19 cellular contexts compared by ENCODE assay signal in the genomic region with DNA sequence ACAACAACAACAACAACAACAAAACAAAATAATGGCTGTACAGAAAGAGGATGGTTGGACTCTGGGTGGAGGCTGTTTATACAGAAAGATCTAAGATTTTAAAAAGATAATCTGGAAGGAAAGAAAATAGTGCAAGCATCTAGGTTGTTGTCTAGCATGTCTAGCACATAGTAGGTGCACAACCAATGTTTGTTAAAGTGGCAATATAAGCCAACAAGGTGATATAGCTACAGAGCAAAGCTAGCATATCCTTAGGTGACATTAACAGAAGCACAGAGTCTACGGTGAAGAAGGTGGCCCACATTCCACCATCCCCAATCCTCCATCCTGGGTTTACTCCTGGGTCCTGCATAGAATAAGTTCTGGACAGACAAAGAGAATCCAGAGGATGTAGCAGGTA. TPM values are rescaled to one million over a fixed set of nuclear protein-coding genes. Genes with fewer than 3 reads are reported as not detected.
DNase-seq lines count a peak whose midpoint lies in the region; ATAC-seq, FAIRE-seq and TF ChIP-seq lines count a peak whose summit lies in the region.
"Had no signal": no experiment of that assay in that cellular context is flagged by ENCODE, and none has a peak within 500 bp of the region (broad histone marks: within the 10 kb centered on the region; RNA-seq: fewer than 3 reads in every experiment).

No MANE protein-coding gene starts in this region.

- intact Hi-C loops in HepG2 (cut with micrococcal nuclease; ENCODE audit: unreplicated experiment) (no loop called here), right lobe of liver (cut with DNase I) (no loop called here), K562 (cut with micrococcal nuclease) (no loop called here)

- TF ChIP-seq POLR2A in HepG2 (IDR thresholded peaks at IDR 0.05; ENCODE audit: insufficient read depth in 1 of 2, low read depth in 2 of 2, low read length in 2 of 2), result no peak
- no peak for TF ChIP-seq POLR2A in right lobe of liver (IDR thresholded peaks at IDR 0.05)
- TF ChIP-seq POLR2A in K562 (conservative IDR thresholded peaks at IDR 0.05), result no peak

- FAIRE-seq in HepG2 (lab: Jason Lieb, UNC), result no peak
- no peak for FAIRE-seq in K562 (lab: Jason Lieb, UNC)
- peak; percentile 48 for FAIRE-seq in keratinocyte (lab: Jason Lieb, UNC)
- FAIRE-seq: GM12892, GM19239 had no signal

- H3K9me3 ChIP-seq in HepG2 (ENCODE audit: low read length) (no peaks in the 10 kb centered on the region), right lobe of liver (no peaks in the 10 kb centered on the region), K562 (replicated peaks; ENCODE audit: control insufficient read depth, insufficient read depth, low read depth, low read length) (no peaks in the 10 kb centered on the region), keratinocyte (ENCODE audit: control insufficient read depth, low read depth, low read length) (no peaks in the 10 kb centered on the region)
- H3K9me3 ChIP-seq: Caco-2 had no signal

- POLR2A ChIA-PET in HepG2 (lab: Yijun Ruan, JAX) (no interaction called here), K562 (lab: Yijun Ruan, JAX) (interaction anchor here (0.7 to 1.3 kb wide), 2 partner anchors 10 to 1120 kb away, joined by 3 read pairs; no protein-coding TSS in a partner anchor)

- no peak overlapping the region for H3K4me2 ChIP-seq in HepG2 (ENCODE audit: low read depth, low read length)
- H3K4me2 ChIP-seq in K562 (ENCODE audit: insufficient read depth, low read length), result no peak overlapping the region
- H3K4me2 ChIP-seq in keratinocyte (ENCODE audit: control insufficient read depth, extremely low read depth, insufficient read depth, low read depth, low read length), result peak overlapping the region; percentile 33

- in situ Hi-C loops in HepG2 (cut with HindIII; ENCODE audit: extremely low pct_ligation_motif_present, low pct_unique_long_range_greater_than_20kb) (no loop called here), K562 (cut with MboI) (no loop called here)

- H3K27me3 ChIP-seq in HepG2 (ENCODE audit: control insufficient read depth in 1 of 2, insufficient read depth in 2 of 2, low read length in 2 of 2) (no peaks in the 10 kb centered on the region), right lobe of liver (no peaks in the 10 kb centered on the region), K562 (ENCODE audit: control insufficient read depth in 2 of 2, insufficient read depth in 2 of 2, low read length in 2 of 2) (no peaks in the 10 kb centered on the region; a peak in 2 of 5 replicates), keratinocyte (ENCODE audit: control insufficient read depth, extremely low read depth, insufficient read depth, low read length) (no peaks in the 10 kb centered on the region)

- no peak for TF ChIP-seq RAD21 in HepG2 (CRISPR knock-in tag; IDR thresholded peaks at IDR 0.05)
- TF ChIP-seq RAD21 in K562 (CRISPR knock-in tag; conservative IDR thresholded peaks at IDR 0.05 in 1 of 2, IDR thresholded peaks at IDR 0.05 in 1 of 2), result no peak

- TF ChIP-seq CTCF in HepG2 (CRISPR knock-in tag; IDR thresholded peaks at IDR 0.05) (no peak), right lobe of liver (IDR thresholded peaks at IDR 0.05) (no peak), K562 (IDR thresholded peaks at IDR 0.05 in 2 of 3, conservative IDR thresholded peaks at IDR 0.05 in 1 of 3; ENCODE audit: insufficient read depth in 2 of 3, low read depth in 1 of 3, low read length in 3 of 3) (no peak), keratinocyte (optimal IDR thresholded peaks at IDR 0.05 in 1 of 3, IDR thresholded peaks at IDR 0.05 in 1 of 3, conservative IDR thresholded peaks at IDR 0.05 in 1 of 3; ENCODE audit: extremely low read depth in 1 of 3, insufficient read depth in 2 of 3, low read length in 3 of 3) (no peak), omental fat pad (IDR thresholded peaks at IDR 0.05) (no peak)

- no peak overlapping the region for H2AFZ ChIP-seq in HepG2 (ENCODE audit: low read length)
- H2AFZ ChIP-seq in K562 (ENCODE audit: low read depth, low read length), result no peak overlapping the region
- no peak overlapping the region for H2AFZ ChIP-seq in keratinocyte (ENCODE audit: control insufficient read depth, low read length)

- DNase-seq in HepG2 (ENCODE audit: low spot score), result no peak
- DNase-seq in right lobe of liver, result no peak
- DNase-seq in K562 (ENCODE audit: extremely low read depth in 1 of 4, low spot score in 3 of 4), result no peak
- no peak for DNase-seq in keratinocyte (ENCODE audit: low read depth, low spot score)
- no peak for DNase-seq in omental fat pad (ENCODE audit: low spot score)
- DNase-seq in retina, result no peak
- DNase-seq: 8988T; Caco-2; CD8-positive, alpha-beta memory T cell; DND-41; GDM1; GOT3; H9 had no signal

- dilution Hi-C loops in keratinocyte (cut with MboI; ENCODE audit: extremely low pct_ligation_motif_present, low sequenced_read_pairs), result no loop called here

- H3K4me1 ChIP-seq in HepG2 (ENCODE audit: insufficient read depth, low read length) (peaks cover 43% of the 10 kb centered on the region), right lobe of liver (no peaks in the 10 kb centered on the region), K562 (replicated peaks in 1 of 2; ENCODE audit: control insufficient read depth in 2 of 2, insufficient read depth in 2 of 2, low read length in 2 of 2) (peaks cover 7 to 31% of the 10 kb centered on the region in 2 experiments), keratinocyte (ENCODE audit: control insufficient read depth, extremely low read depth, insufficient read depth, low read length) (peaks cover 69% of the 10 kb centered on the region)

- no peak for TF ChIP-seq EP300 in HepG2 (IDR thresholded peaks at IDR 0.05; ENCODE audit: low read depth in 2 of 2, low read length in 2 of 2)
- no peak for TF ChIP-seq EP300 in HepG2 (CRISPR knock-in tag; IDR thresholded peaks at IDR 0.05; ENCODE audit: borderline replicate concordance)
- no peak for TF ChIP-seq EP300 in K562 (IDR thresholded peaks at IDR 0.05; ENCODE audit: low read length)

- BruUV-seq in HepG2 (replicated peaks; lab: Mats Ljungman, UMichigan) (no TSS peak), K562 (replicated peaks; lab: Mats Ljungman, UMichigan) (no TSS peak)

- ATAC-seq in HepG2, result no peak; the same call in 2 of the 3 replicates
- ATAC-seq in right lobe of liver, result no peak
- ATAC-seq in K562, result no peak; the same call in 2 of the 3 replicates
- no peak for ATAC-seq in omental fat pad (ENCODE audit: low FRiP score)
- no peak for ATAC-seq in GM18909 (IDR thresholded peaks at IDR 0.05; ENCODE audit: poor library complexity, unreplicated experiment)

- H3K79me2 ChIP-seq in HepG2 (ENCODE audit: insufficient read depth, low read length), result no peaks in the 10 kb centered on the region
- H3K79me2 ChIP-seq in K562 (ENCODE audit: control insufficient read depth, insufficient read depth, low read length), result no peaks in the 10 kb centered on the region
- peaks cover 91% of the 10 kb centered on the region for H3K79me2 ChIP-seq in keratinocyte (ENCODE audit: control insufficient read depth, insufficient read depth, low read length)

- H3K9me1 ChIP-seq in K562 (ENCODE audit: control insufficient read depth, insufficient read depth, low read length) (no peaks in the 10 kb centered on the region), keratinocyte (ENCODE audit: control insufficient read depth, extremely low read depth, insufficient read depth, low read length) (peaks cover 20% of the 10 kb centered on the region)

- H3K36me3 ChIP-seq in HepG2 (replicated peaks in 1 of 2; ENCODE audit: control insufficient read depth in 1 of 2, insufficient read depth in 2 of 2, low read length in 2 of 2) (no peaks in the 10 kb centered on the region), right lobe of liver (no peaks in the 10 kb centered on the region), K562 (ENCODE audit: control insufficient read depth, insufficient read depth, low read length) (no peaks in the 10 kb centered on the region), keratinocyte (ENCODE audit: control insufficient read depth in 2 of 2, extremely low read depth in 1 of 2, insufficient read depth in 2 of 2, low read length in 2 of 2) (peaks cover 10 to 41% of the 10 kb centered on the region in 2 experiments)

- H3K27ac ChIP-seq in HepG2 (ENCODE audit: extremely low read length, insufficient read depth, low read length), result no peak overlapping the region
- no peak overlapping the region for H3K27ac ChIP-seq in right lobe of liver
- H3K27ac ChIP-seq in K562 (ENCODE audit: extremely low read depth, low read depth, low read length), result no peak overlapping the region
- H3K27ac ChIP-seq in keratinocyte (ENCODE audit: control insufficient read depth, insufficient read depth, low read length), result no peak overlapping the region

- 50% methylated on average over 1 of the region's 1 CpG for WGBS in HepG2 (ENCODE audit: low lambda C conversion rate)
- 91% methylated on average over 1 of the region's 1 CpG for WGBS in right lobe of liver (ENCODE audit: insufficient coverage, low coverage, low lambda C conversion rate, missing lambda C conversion rate)
- WGBS in K562 (ENCODE audit: insufficient coverage, low coverage, missing lambda C conversion rate), result 43% methylated on average over 1 of the region's 1 CpG

- H4K20me1 ChIP-seq in HepG2 (ENCODE audit: insufficient read depth, low read length), result no peaks in the 10 kb centered on the region
- no peaks in the 10 kb centered on the region for H4K20me1 ChIP-seq in K562 (replicated peaks; ENCODE audit: control insufficient read depth, insufficient read depth, low read length)
- H4K20me1 ChIP-seq in keratinocyte (ENCODE audit: control insufficient read depth, extremely low read depth, insufficient read depth, low read length), result peaks cover 41% of the 10 kb centered on the region

- no peak overlapping the region for H3K9ac ChIP-seq in HepG2 (ENCODE audit: insufficient read depth, low read depth, low read length)
- no peak overlapping the region for H3K9ac ChIP-seq in K562 (ENCODE audit: insufficient read depth in 1 of 2, low read depth in 2 of 2, low read length in 2 of 2)
- H3K9ac ChIP-seq in keratinocyte (ENCODE audit: control insufficient read depth, extremely low read depth, insufficient read depth, low read length), result no peak overlapping the region

- CTCF ChIA-PET in HepG2 (lab: Yijun Ruan, JAX; ENCODE audit: low intra/inter-chr PET ratio, low total read pairs) (no interaction called here), K562 (lab: Yijun Ruan, JAX; ENCODE audit: low intra/inter-chr PET ratio) (no interaction called here)

- H3K4me3 ChIP-seq in HepG2 (replicated peaks in 1 of 3; ENCODE audit: insufficient read depth in 1 of 3, low read depth in 2 of 3, low read length in 3 of 3) (no peak overlapping the region), right lobe of liver (no peak overlapping the region), K562 (no peak overlapping the region), keratinocyte (ENCODE audit: control insufficient read depth in 2 of 3, extremely low read depth in 1 of 3, insufficient read depth in 2 of 3, low read depth in 1 of 3, low read length in 3 of 3) (peak overlapping the region in 2 of 3 experiments; percentile 2 to 34)

RNA-seq across cellular contexts. Expression of a gene that starts 4.7 kb away (rescaled TPM):
- total RNA-seq in HepG2 (2016; rRNA removed; fragmentation: Illumina TruSeq; extraction: Trizol) (not detected in 2 replicates), right lobe of liver (1 to 10 TPM in 1 of 6 experiments, under 1 TPM in 2, not detected in 3; 0.35 to 1.1 (median 0.51) TPM), K562 (2014; rRNA removed) (not detected in 2 replicates), K562 (2014; rRNA removed; fragmentation: Illumina TruSeq; extraction: Trizol) (not detected in 2 replicates), K562 (2015; rRNA removed; fragmentation: Illumina TruSeq; extraction: Trizol) (not detected in 2 replicates), K562 (2021) (not detected in 2 replicates), omental fat pad (not detected)
- not detected in 2 replicates for total RNA-seq in HepG2 (2016; cell fraction: cytosol; rRNA removed; fragmentation: Illumina TruSeq; extraction: Trizol; ENCODE audit: low read depth)
- 0.09 TPM in 1 of 2 replicates, not detected in the other for total RNA-seq in HepG2 (2016; cell fraction: insoluble cytoplasmic fraction; rRNA removed; fragmentation: Illumina TruSeq; extraction: Trizol)
- 0.12 TPM in 1 of 2 replicates, not detected in the other for total RNA-seq in HepG2 (2016; cell fraction: membrane; rRNA removed; fragmentation: Illumina TruSeq; extraction: Trizol)
- total RNA-seq in HepG2 (2016; cell fraction: nucleus; rRNA removed; fragmentation: Illumina TruSeq; extraction: Trizol), result not detected in 2 replicates
- polyA plus RNA-seq in HepG2 (2011; rRNA removed) (0.16 and 0.22 TPM in 2 replicates), K562 (2011; rRNA removed) (0.31 TPM in 1 of 2 replicates, not detected in the other), K562 (2014; fragmentation: Illumina TruSeq; extraction: Trizol) (not detected in 2 replicates), K562 (2014; fragmentation: Nextera tagmentation; extraction: Ambion mirVana) (under 1 TPM; 0.11 to 0.14 TPM), K562 (2014; rRNA removed) (not detected in 2 replicates), keratinocyte (240 to 475 TPM (median 311 TPM) in 3 replicates)
- 0.11 and 0.21 TPM in 2 replicates for polyA plus RNA-seq in HepG2 (2011; cell fraction: cytosol; rRNA removed)
- not detected in 2 replicates for polyA plus RNA-seq in HepG2 (2011; cell fraction: nucleus; rRNA removed)
- polyA plus RNA-seq in HepG2 (2012), result 0.29 TPM in 1 of 2 replicates, not detected in the other
- not detected in 2 replicates for polyA plus RNA-seq in HepG2 (2016; cell fraction: cytosol; fragmentation: Illumina TruSeq; extraction: Trizol; ENCODE audit: low read depth)
- not detected in 2 replicates for polyA plus RNA-seq in HepG2 (2016; cell fraction: insoluble cytoplasmic fraction; fragmentation: Illumina TruSeq; extraction: Trizol; ENCODE audit: low read depth)
- polyA plus RNA-seq in HepG2 (2016; cell fraction: membrane; fragmentation: Illumina TruSeq; extraction: Trizol; ENCODE audit: low read depth), result 0.51 TPM in 1 of 2 replicates, not detected in the other
- not detected in 2 replicates for polyA plus RNA-seq in HepG2 (2016; cell fraction: nucleus; fragmentation: Illumina TruSeq; extraction: Trizol; ENCODE audit: insufficient read depth, low read depth)
- polyA minus RNA-seq in HepG2 (2011; rRNA and poly(A)+ RNA removed; ENCODE audit: low replicate concordance), result 0.56 TPM in 1 of 2 replicates, not detected in the other
- not detected in 2 replicates for polyA minus RNA-seq in HepG2 (2011; cell fraction: cytosol; rRNA and poly(A)+ RNA removed)
- polyA minus RNA-seq in HepG2 (2011; cell fraction: nucleus; rRNA and poly(A)+ RNA removed), result not detected in 2 replicates
- total RNA-seq in K562 (2011; cell fraction: chromatin; rRNA removed; ENCODE audit: low replicate concordance), result not detected in 2 replicates
- total RNA-seq in K562 (2011; cell fraction: nucleolus; rRNA removed), result not detected in 2 replicates
- total RNA-seq in K562 (2011; cell fraction: nucleoplasm; rRNA removed), result not detected in 2 replicates
- not detected in 2 replicates for polyA plus RNA-seq in K562 (2011; cell fraction: cytosol; rRNA removed)
- polyA plus RNA-seq in K562 (2011; cell fraction: nucleus; rRNA removed), result not detected in 2 replicates
- not detected in 2 replicates for polyA plus RNA-seq in K562 (2012)
- polyA minus RNA-seq in K562 (2011; rRNA and poly(A)+ RNA removed), result not detected in 2 replicates
- polyA minus RNA-seq in K562 (2011; cell fraction: cytosol; rRNA and poly(A)+ RNA removed), result not detected in 2 replicates
- polyA minus RNA-seq in K562 (2011; cell fraction: nucleus; rRNA and poly(A)+ RNA removed), result not detected in 2 replicates
- polyA plus RNA-seq in keratinocyte (2011; ENCODE audit: low read depth), result 136 TPM
- 340 and 375 TPM in 2 replicates for polyA plus RNA-seq in keratinocyte (2011; cell fraction: cytosol; rRNA removed)
- polyA plus RNA-seq in keratinocyte (2011; cell fraction: nucleus; rRNA removed), result 382 and 436 TPM in 2 replicates
- 345 and 384 TPM in 2 replicates for polyA plus RNA-seq in keratinocyte (2012; ENCODE audit: low replicate concordance)
- polyA minus RNA-seq in keratinocyte, result 209 to 387 TPM (median 321 TPM) in 3 replicates
- 242 TPM for polyA minus RNA-seq in keratinocyte (2011; cell fraction: cytosol; rRNA and poly(A)+ RNA removed)
- polyA minus RNA-seq in keratinocyte (2011; cell fraction: nucleus; rRNA and poly(A)+ RNA removed), result 106 and 129 TPM in 2 replicates
- total RNA-seq: B cell; CD8-positive, alpha-beta memory T cell; H9; HT-29 had no signal
- polyA plus RNA-seq: CD8-positive, alpha-beta memory T cell had no signal

RNA-seq across cellular contexts. Expression of a gene that starts 42.2 kb away (rescaled TPM):
- total RNA-seq in HepG2 (2016; rRNA removed; fragmentation: Illumina TruSeq; extraction: Trizol), result not detected in 2 replicates
- not detected in 2 replicates for total RNA-seq in HepG2 (2016; cell fraction: cytosol; rRNA removed; fragmentation: Illumina TruSeq; extraction: Trizol; ENCODE audit: low read depth)
- not detected in 2 replicates for total RNA-seq in HepG2 (2016; cell fraction: insoluble cytoplasmic fraction; rRNA removed; fragmentation: Illumina TruSeq; extraction: Trizol)
- total RNA-seq in HepG2 (2016; cell fraction: membrane; rRNA removed; fragmentation: Illumina TruSeq; extraction: Trizol), result not detected in 2 replicates
- total RNA-seq in HepG2 (2016; cell fraction: nucleus; rRNA removed; fragmentation: Illumina TruSeq; extraction: Trizol), result not detected in 2 replicates
- polyA plus RNA-seq in HepG2 (2011; rRNA removed), result 0.01 and 0.09 TPM in 2 replicates
- 0.03 TPM in 1 of 2 replicates, not detected in the other for polyA plus RNA-seq in HepG2 (2011; cell fraction: cytosol; rRNA removed)
- 0.05 and 0.12 TPM in 2 replicates for polyA plus RNA-seq in HepG2 (2011; cell fraction: nucleus; rRNA removed)
- polyA plus RNA-seq in HepG2 (2012), result 0.07 and 0.13 TPM in 2 replicates
- not detected in 2 replicates for polyA plus RNA-seq in HepG2 (2016; cell fraction: cytosol; fragmentation: Illumina TruSeq; extraction: Trizol; ENCODE audit: low read depth)
- polyA plus RNA-seq in HepG2 (2016; cell fraction: insoluble cytoplasmic fraction; fragmentation: Illumina TruSeq; extraction: Trizol; ENCODE audit: low read depth), result not detected in 2 replicates
- not detected in 2 replicates for polyA plus RNA-seq in HepG2 (2016; cell fraction: membrane; fragmentation: Illumina TruSeq; extraction: Trizol; ENCODE audit: low read depth)
- not detected in 2 replicates for polyA plus RNA-seq in HepG2 (2016; cell fraction: nucleus; fragmentation: Illumina TruSeq; extraction: Trizol; ENCODE audit: insufficient read depth, low read depth)
- 0.04 and 0.26 TPM in 2 replicates for polyA minus RNA-seq in HepG2 (2011; rRNA and poly(A)+ RNA removed; ENCODE audit: low replicate concordance)
- not detected in 2 replicates for polyA minus RNA-seq in HepG2 (2011; cell fraction: cytosol; rRNA and poly(A)+ RNA removed)
- polyA minus RNA-seq in HepG2 (2011; cell fraction: nucleus; rRNA and poly(A)+ RNA removed), result 0.12 TPM in 1 of 2 replicates, not detected in the other
- 1 to 10 TPM in 2 of 6 experiments, under 1 TPM in 4; 0.61 to 4.4 (median 0.77) TPM for total RNA-seq in right lobe of liver
- total RNA-seq in K562 (2011; cell fraction: chromatin; rRNA removed; ENCODE audit: low replicate concordance), result 16.3 and 50.5 TPM in 2 replicates
- 28.2 and 28.5 TPM in 2 replicates for total RNA-seq in K562 (2011; cell fraction: nucleolus; rRNA removed)
- total RNA-seq in K562 (2011; cell fraction: nucleoplasm; rRNA removed), result 14.7 and 16.9 TPM in 2 replicates
- total RNA-seq in K562 (2014; rRNA removed), result 6.4 and 7.8 TPM in 2 replicates
- 2.5 and 3.1 TPM in 2 replicates for total RNA-seq in K562 (2014; rRNA removed; fragmentation: Illumina TruSeq; extraction: Trizol)
- 4.3 and 4.9 TPM in 2 replicates for total RNA-seq in K562 (2015; rRNA removed; fragmentation: Illumina TruSeq; extraction: Trizol)
- 14.2 and 14.9 TPM in 2 replicates for total RNA-seq in K562 (2021)
- 4.6 and 5.0 TPM in 2 replicates for polyA plus RNA-seq in K562 (2011; rRNA removed)
- 3.2 and 10.0 TPM in 2 replicates for polyA plus RNA-seq in K562 (2011; cell fraction: cytosol; rRNA removed)
- 10.2 and 21.2 TPM in 2 replicates for polyA plus RNA-seq in K562 (2011; cell fraction: nucleus; rRNA removed)
- polyA plus RNA-seq in K562 (2012), result 6.1 and 10.3 TPM in 2 replicates
- 4.2 and 6.5 TPM in 2 replicates for polyA plus RNA-seq in K562 (2014; fragmentation: Illumina TruSeq; extraction: Trizol)
- polyA plus RNA-seq in K562 (2014; fragmentation: Nextera tagmentation; extraction: Ambion mirVana), result 1 to 10 TPM in 1 of 2 experiments, under 1 TPM in 1; 0.91 to 1.4 TPM
- 7.6 and 7.7 TPM in 2 replicates for polyA plus RNA-seq in K562 (2014; rRNA removed)
- polyA minus RNA-seq in K562 (2011; rRNA and poly(A)+ RNA removed), result 3.8 and 8.1 TPM in 2 replicates
- 7.7 and 7.8 TPM in 2 replicates for polyA minus RNA-seq in K562 (2011; cell fraction: cytosol; rRNA and poly(A)+ RNA removed)
- polyA minus RNA-seq in K562 (2011; cell fraction: nucleus; rRNA and poly(A)+ RNA removed), result 10.2 and 10.9 TPM in 2 replicates
- polyA plus RNA-seq in keratinocyte, result 0.05 to 0.09 TPM (median 0.07 TPM) in 3 replicates
- 0.06 TPM for polyA plus RNA-seq in keratinocyte (2011; ENCODE audit: low read depth)
- polyA plus RNA-seq in keratinocyte (2011; cell fraction: cytosol; rRNA removed), result 0.01 and 0.03 TPM in 2 replicates
- polyA plus RNA-seq in keratinocyte (2011; cell fraction: nucleus; rRNA removed), result 0.04 and 0.13 TPM in 2 replicates
- polyA plus RNA-seq in keratinocyte (2012; ENCODE audit: low replicate concordance), result 0.15 and 0.17 TPM in 2 replicates
- polyA minus RNA-seq in keratinocyte, result 0.03 to 0.10 TPM (median 0.06 TPM) in 3 replicates
- polyA minus RNA-seq in keratinocyte (2011; cell fraction: cytosol; rRNA and poly(A)+ RNA removed), result not detected
- 0.31 TPM in 1 of 2 replicates, not detected in the other for polyA minus RNA-seq in keratinocyte (2011; cell fraction: nucleus; rRNA and poly(A)+ RNA removed)
- total RNA-seq in omental fat pad, result 1 to 10 TPM; 2.2 to 6.8 (median 4.9) TPM
- total RNA-seq: Caco-2, HT-29 had no signal
- polyA plus RNA-seq: CD14-positive monocyte had no signal

Comparison
In these comparisons a context has a peak if more than half of its experiments do, and no peak if none do; other contexts are left out.
1. H3K4me3 ChIP-seq: peak in keratinocyte (2 of 3); none in HepG2 (0 of 3), right lobe of liver (0 of 3) and K562 (single experiment).